21 cellular contexts compared by ENCODE assay signal in the genomic region with DNA sequence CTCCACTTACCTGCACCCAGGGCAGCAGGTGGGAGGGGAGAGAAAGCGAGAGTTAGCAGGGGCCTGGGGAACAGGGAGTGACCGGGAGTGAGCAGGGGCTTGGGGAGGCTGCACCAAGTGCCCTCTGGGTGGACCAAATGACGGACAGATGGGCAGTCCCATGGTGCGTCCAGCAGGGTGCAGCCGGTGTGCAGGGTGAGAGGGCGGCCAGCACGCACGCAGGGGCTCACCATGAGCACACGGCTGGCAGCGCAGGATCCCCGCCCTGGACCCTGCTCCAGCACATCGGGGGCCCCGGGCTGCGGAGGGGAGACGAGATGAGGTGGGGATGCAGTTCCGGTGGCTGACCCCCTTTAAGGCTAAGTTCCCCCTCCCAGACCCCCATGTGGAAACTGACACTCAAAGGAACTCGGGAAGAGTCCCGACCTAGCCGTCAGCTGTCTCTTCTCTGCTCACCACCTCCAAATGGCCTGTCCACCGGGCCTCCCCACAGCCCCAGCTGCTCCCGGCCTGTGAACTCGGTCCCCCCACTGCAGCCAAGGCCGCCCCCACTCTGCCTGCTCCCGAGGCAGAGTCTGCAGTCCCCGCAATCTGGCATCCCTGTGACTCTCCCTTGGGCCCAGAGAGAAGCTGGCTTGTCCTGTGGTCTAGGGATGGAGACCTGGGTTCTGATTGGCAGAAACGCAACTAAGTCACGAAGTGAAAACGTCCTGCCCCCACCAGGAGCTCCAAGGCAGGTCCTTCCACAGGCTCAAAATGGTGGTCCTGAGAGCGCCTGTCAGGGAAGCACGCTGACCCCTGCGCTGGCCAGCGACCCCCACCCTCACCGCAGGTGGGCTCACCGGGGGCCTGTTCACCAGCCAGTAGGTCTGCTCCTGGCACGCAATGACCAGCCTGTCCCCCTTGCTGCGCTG. TPM values are rescaled to one million over a fixed set of nuclear protein-coding genes. Genes with fewer than 3 reads are reported as not detected.
DNase-seq lines count a peak whose midpoint lies in the region; ATAC-seq, FAIRE-seq and TF ChIP-seq lines count a peak whose summit lies in the region.
"Had no signal": no experiment of that assay in that cellular context is flagged by ENCODE, and none has a peak within 500 bp of the region (broad histone marks: within the 10 kb centered on the region; RNA-seq: fewer than 3 reads in every experiment).

No MANE protein-coding gene starts in this region.

- in situ Hi-C loops in HepG2 (cut with HindIII; ENCODE audit: extremely low pct_ligation_motif_present, low pct_unique_long_range_greater_than_20kb), result loop anchor here (5.0 kb wide), 1 partner anchor 89 kb away; no protein-coding TSS in a partner anchor

- H3K4me1 Mint-ChIP-seq in Calu3 (ENCODE audit: low read depth, unreplicated experiment), result peaks cover 12% of the 10 kb centered on the region

- H3K27me3 ChIP-seq in SJCRH30 (no peaks in the 10 kb centered on the region), HepG2 (ENCODE audit: control insufficient read depth in 1 of 2, insufficient read depth in 2 of 2, low read length in 2 of 2) (peaks cover 23 to 77% of the 10 kb centered on the region in 2 experiments; a peak in 4 of 5 replicates)

- intact Hi-C loops in Calu3 (cut with micrococcal nuclease; ENCODE audit: unreplicated experiment) (no loop called here), HepG2 (cut with micrococcal nuclease; ENCODE audit: unreplicated experiment) (loop anchor here (1.0 kb wide), 1 partner anchor 89 kb away; no protein-coding TSS in a partner anchor)

- H3K4me2 ChIP-seq in A549 (peak overlapping the region; percentile 33), HepG2 (ENCODE audit: low read depth, low read length) (peak overlapping the region; percentile 53)
- H3K4me2 ChIP-seq: BLaER1 treated with 17β-estradiol and CSF1 and Interleukin-3, amounts not matched to agents 10 nM and 100 nM; PC-9; SK-N-SH had no signal

- DNase-seq in A549 (ENCODE audit: low read depth in 1 of 2, low spot score in 1 of 2) (no peak), Calu3 (no peak), SJCRH30 (no peak), HepG2 (ENCODE audit: low spot score) (peak; percentile 30), omental fat pad (ENCODE audit: low spot score) (no peak), NCI-H2081 (lab: John Stamatoyannopoulos, UW) (no peak), retina (no peak)
- DNase-seq: CD8-positive, alpha-beta memory T cell; DND-41; H9; NCI-H1105; NCI-H2081 treated with DMSO at 0.1 percent for 48 hours; NCI-H2227 treated with DMSO at 0.1 percent for 48 hours; NCI-H510A treated with DMSO at 0.1 percent for 48 hours; SK-N-SH had no signal

- H4K20me1 ChIP-seq in HepG2 (ENCODE audit: insufficient read depth, low read length), result no peaks in the 10 kb centered on the region

- no peaks in the 10 kb centered on the region for H3K79me2 ChIP-seq in HepG2 (ENCODE audit: insufficient read depth, low read length)

- TF ChIP-seq RAD21 in A549 (conservative IDR thresholded peaks at IDR 0.05 in 1 of 2, IDR thresholded peaks at IDR 0.05 in 1 of 2), result no peak
- TF ChIP-seq RAD21 in HepG2 (CRISPR knock-in tag; IDR thresholded peaks at IDR 0.05), result peak; percentile 82

- H3K9me3 ChIP-seq in A549 (no peaks in the 10 kb centered on the region), SJCRH30 (replicated peaks) (no peaks in the 10 kb centered on the region), HepG2 (ENCODE audit: low read length) (no peaks in the 10 kb centered on the region)
- H3K9me3 ChIP-seq: BLaER1 treated with 17β-estradiol and CSF1 and Interleukin-3, amounts not matched to agents 10 nM and 100 nM; SK-N-SH had no signal

- ATAC-seq in A549 (peak in 1 of 2 experiments; percentile 28; a peak in 4 of 6 replicates), HepG2 (peak; percentile 80), GM19351 (IDR thresholded peaks at IDR 0.05; ENCODE audit: unreplicated experiment) (no peak), omental fat pad (ENCODE audit: low FRiP score) (no peak)

- TF ChIP-seq EP300 in A549 (IDR thresholded peaks at IDR 0.05) (no peak), HepG2 (IDR thresholded peaks at IDR 0.05; ENCODE audit: low read depth in 2 of 2, low read length in 2 of 2) (no peak), HepG2 (CRISPR knock-in tag; IDR thresholded peaks at IDR 0.05; ENCODE audit: borderline replicate concordance) (no peak)

- H3K27ac ChIP-seq in A549 (peak overlapping the region in 1 of 2 experiments; percentile 57; a peak in 2 of 6 replicates), SJCRH30 (no peak overlapping the region), HepG2 (ENCODE audit: extremely low read length, insufficient read depth, low read length) (no peak overlapping the region)
- H3K27ac ChIP-seq: BLaER1 treated with 17β-estradiol and CSF1 and Interleukin-3, amounts not matched to agents 10 nM and 100 nM; PC-9 had no signal

- no peak overlapping the region for H2AFZ ChIP-seq in HepG2 (ENCODE audit: low read length)
- H2AFZ ChIP-seq: PC-9 had no signal

- H3K4me1 ChIP-seq in A549 (peaks cover 25% of the 10 kb centered on the region), SJCRH30 (no peaks in the 10 kb centered on the region; the same call in 1 of the 2 replicates), HepG2 (ENCODE audit: insufficient read depth, low read length) (peaks cover 49% of the 10 kb centered on the region)

- H3K27me3 Mint-ChIP-seq in Calu3 (ENCODE audit: unreplicated experiment), result peaks cover 31% of the 10 kb centered on the region

- peaks cover 6% of the 10 kb centered on the region for H3K36me3 Mint-ChIP-seq in Calu3 (ENCODE audit: insufficient read depth, unreplicated experiment)
- H3K36me3 Mint-ChIP-seq: IgD-negative memory B cell had no signal

- CTCF ChIA-PET in A549 (lab: Yijun Ruan, JAX) (no interaction called here), Calu3 (lab: Charles Lee) (no interaction called here), HepG2 (lab: Yijun Ruan, JAX; ENCODE audit: low intra/inter-chr PET ratio, low total read pairs) (interaction anchor here (1.9 kb wide), 1 partner anchor 89 kb away, joined by 8 read pairs; no protein-coding TSS in a partner anchor)

- TF ChIP-seq CTCF in A549 (IDR thresholded peaks at IDR 0.05), result no peak
- no peak for TF ChIP-seq CTCF in Calu3 (IDR thresholded peaks at IDR 0.05; ENCODE audit: unreplicated experiment)
- TF ChIP-seq CTCF in HepG2 (CRISPR knock-in tag; IDR thresholded peaks at IDR 0.05), result peak; percentile 78
- TF ChIP-seq CTCF in omental fat pad (IDR thresholded peaks at IDR 0.05), result no peak

- H3K27ac Mint-ChIP-seq in Calu3 (ENCODE audit: unreplicated experiment), result no peak overlapping the region
- H3K27ac Mint-ChIP-seq: H9, IgD-negative memory B cell had no signal

- no peaks in the 10 kb centered on the region for H3K36me3 ChIP-seq in SJCRH30
- H3K36me3 ChIP-seq in HepG2 (replicated peaks in 1 of 2; ENCODE audit: control insufficient read depth in 1 of 2, insufficient read depth in 2 of 2, low read length in 2 of 2), result no peaks in the 10 kb centered on the region
- H3K36me3 ChIP-seq: BLaER1 treated with 17β-estradiol and CSF1 and Interleukin-3, amounts not matched to agents 10 nM and 100 nM had no signal

- no TSS peak for BruUV-seq in Calu3 (replicated peaks; lab: Mats Ljungman, UMichigan)
- no TSS peak for BruUV-seq in HepG2 (replicated peaks; lab: Mats Ljungman, UMichigan)

- no peak overlapping the region for H3K9ac ChIP-seq in HepG2 (ENCODE audit: insufficient read depth, low read depth, low read length)
- H3K9ac ChIP-seq: BLaER1 treated with 17β-estradiol and CSF1 and Interleukin-3, amounts not matched to agents 10 nM and 100 nM; SK-N-SH had no signal

- H3K9me3 Mint-ChIP-seq in Calu3 (ENCODE audit: low read depth, unreplicated experiment), result no peaks in the 10 kb centered on the region
- H3K9me3 Mint-ChIP-seq: CD8-positive, alpha-beta memory T cell; H9; IgD-negative memory B cell had no signal

- no peak for TF ChIP-seq POLR2A in A549 (IDR thresholded peaks at IDR 0.05; ENCODE audit: low read length)
- TF ChIP-seq POLR2A in HepG2 (IDR thresholded peaks at IDR 0.05; ENCODE audit: insufficient read depth in 1 of 2, low read depth in 2 of 2, low read length in 2 of 2), result no peak

- FAIRE-seq in A549 (lab: Jason Lieb, UNC) (no peak), HepG2 (lab: Jason Lieb, UNC) (no peak)
- FAIRE-seq: HTR-8/SVneo had no signal

- 79% methylated on average over 21 of the region's 36 CpGs for WGBS in A549 (ENCODE audit: missing lambda C conversion rate)
- 23% methylated on average over 9 of the region's 36 CpGs for whole genome bisulfite sequencing in HepG2 (ENCODE audit: low lambda C conversion rate)

- POLR2A ChIA-PET in A549 (lab: Yijun Ruan, JAX), result no interaction called here
- POLR2A ChIA-PET in HepG2 (lab: Yijun Ruan, JAX), result no interaction called here

- H3K4me3 ChIP-seq in A549 (no peak overlapping the region), SJCRH30 (0 out of 2 replicates have a peak overlapping the region, but pooled peaks have one; percentile 15), HepG2 (replicated peaks in 1 of 3; ENCODE audit: insufficient read depth in 1 of 3, low read depth in 2 of 3, low read length in 3 of 3) (peak overlapping the region in 1 of 3 experiments; percentile 42; a peak in 1 of 6 replicates)
- H3K4me3 ChIP-seq: BLaER1 treated with 17β-estradiol and CSF1 and Interleukin-3, amounts not matched to agents 10 nM and 100 nM; PC-9 had no signal

- peak overlapping the region; percentile 15 for H3K4me3 Mint-ChIP-seq in Calu3 (ENCODE audit: low read depth, unreplicated experiment)
- H3K4me3 Mint-ChIP-seq: CD8-positive, alpha-beta memory T cell had no signal

RNA-seq across cellular contexts. Expression of a gene that starts 2.9 kb away (rescaled TPM):
- 2.1 and 2.6 TPM in 2 replicates for polyA plus RNA-seq in A549 (2011; rRNA removed)
- 3.4 and 4.4 TPM in 2 replicates for polyA plus RNA-seq in A549 (2012; cell fraction: cytosol; rRNA removed)
- polyA plus RNA-seq in A549 (2012; cell fraction: nucleus; rRNA removed), result 48.3 and 51.7 TPM in 2 replicates
- polyA plus RNA-seq in A549 (2017; fragmentation: RNase III; extraction: RNeasy Plus Mini Kit Qiagen cat#74134 plus additional on column Dnase treatment), result 4.2 to 6.7 TPM (median 5.3 TPM) in 3 replicates
- polyA minus RNA-seq in A549 (2011; rRNA and poly(A)+ RNA removed), result 1.2 and 1.4 TPM in 2 replicates
- total RNA-seq in Calu3 (2022), result 0.85 and 1.7 TPM in 2 replicates
- not detected in 2 replicates for total RNA-seq in SJCRH30 (2014; rRNA removed; shearing (Covaris generic))
- not detected in 2 replicates for total RNA-seq in HepG2 (2016; rRNA removed; fragmentation: Illumina TruSeq; extraction: Trizol)
- not detected in 2 replicates for total RNA-seq in HepG2 (2016; cell fraction: cytosol; rRNA removed; fragmentation: Illumina TruSeq; extraction: Trizol; ENCODE audit: low read depth)
- not detected in 2 replicates for total RNA-seq in HepG2 (2016; cell fraction: insoluble cytoplasmic fraction; rRNA removed; fragmentation: Illumina TruSeq; extraction: Trizol)
- not detected in 2 replicates for total RNA-seq in HepG2 (2016; cell fraction: membrane; rRNA removed; fragmentation: Illumina TruSeq; extraction: Trizol)
- total RNA-seq in HepG2 (2016; cell fraction: nucleus; rRNA removed; fragmentation: Illumina TruSeq; extraction: Trizol), result not detected in 2 replicates
- polyA plus RNA-seq in HepG2 (2011; rRNA removed), result 0.11 and 0.24 TPM in 2 replicates
- 0.03 TPM in 2 replicates for polyA plus RNA-seq in HepG2 (2011; cell fraction: cytosol; rRNA removed)
- 3.2 and 3.4 TPM in 2 replicates for polyA plus RNA-seq in HepG2 (2011; cell fraction: nucleus; rRNA removed)
- polyA plus RNA-seq in HepG2 (2012), result 0.09 TPM in 2 replicates
- not detected in 2 replicates for polyA plus RNA-seq in HepG2 (2016; cell fraction: cytosol; fragmentation: Illumina TruSeq; extraction: Trizol; ENCODE audit: low read depth)
- polyA plus RNA-seq in HepG2 (2016; cell fraction: insoluble cytoplasmic fraction; fragmentation: Illumina TruSeq; extraction: Trizol; ENCODE audit: low read depth), result not detected in 2 replicates
- polyA plus RNA-seq in HepG2 (2016; cell fraction: membrane; fragmentation: Illumina TruSeq; extraction: Trizol; ENCODE audit: low read depth), result not detected in 2 replicates
- polyA plus RNA-seq in HepG2 (2016; cell fraction: nucleus; fragmentation: Illumina TruSeq; extraction: Trizol; ENCODE audit: insufficient read depth, low read depth), result not detected in 2 replicates
- polyA minus RNA-seq in HepG2 (2011; rRNA and poly(A)+ RNA removed; ENCODE audit: low replicate concordance), result not detected in 2 replicates
- polyA minus RNA-seq in HepG2 (2011; cell fraction: cytosol; rRNA and poly(A)+ RNA removed), result not detected in 2 replicates
- 0.25 and 0.26 TPM in 2 replicates for polyA minus RNA-seq in HepG2 (2011; cell fraction: nucleus; rRNA and poly(A)+ RNA removed)
- total RNA-seq in omental fat pad, result 10 to 100 TPM in 2 of 4 donors, 1 to 10 TPM in 2; 5.0 to 23.5 (median 13.8) TPM
- total RNA-seq: PC-9 had no signal
- polyA plus RNA-seq: CD8-positive, alpha-beta memory T cell; IgD-negative memory B cell had no signal

RNA-seq across cellular contexts. Expression of a gene that starts 7.5 kb away (rescaled TPM):
- polyA plus RNA-seq in A549 (2011; rRNA removed) (0.82 and 1.1 TPM in 2 replicates), A549 (2017; fragmentation: RNase III; extraction: RNeasy Plus Mini Kit Qiagen cat#74134 plus additional on column Dnase treatment) (1.3 to 1.9 TPM (median 1.4 TPM) in 3 replicates), HepG2 (2011; rRNA removed) (0.48 and 0.63 TPM in 2 replicates)
- 2.8 and 3.7 TPM in 2 replicates for polyA plus RNA-seq in A549 (2012; cell fraction: cytosol; rRNA removed)
- 5.4 and 5.6 TPM in 2 replicates for polyA plus RNA-seq in A549 (2012; cell fraction: nucleus; rRNA removed)
- 0.83 and 0.97 TPM in 2 replicates for polyA minus RNA-seq in A549 (2011; rRNA and poly(A)+ RNA removed)
- total RNA-seq in Calu3 (2022) (0.29 TPM in 1 of 2 replicates, not detected in the other), HepG2 (2016; rRNA removed; fragmentation: Illumina TruSeq; extraction: Trizol) (0.24 TPM in 1 of 2 replicates, not detected in the other), omental fat pad (10 to 100 TPM in 1 of 4 donors, 1 to 10 TPM in 2, not detected in 1; 2.3 to 12.2 (median 5.9) TPM)
- total RNA-seq in SJCRH30 (2014; rRNA removed; shearing (Covaris generic)), result not detected in 2 replicates
- 0.26 and 0.61 TPM in 2 replicates for total RNA-seq in HepG2 (2016; cell fraction: cytosol; rRNA removed; fragmentation: Illumina TruSeq; extraction: Trizol; ENCODE audit: low read depth)
- total RNA-seq in HepG2 (2016; cell fraction: insoluble cytoplasmic fraction; rRNA removed; fragmentation: Illumina TruSeq; extraction: Trizol), result 0.11 TPM in 1 of 2 replicates, not detected in the other
- 0.21 and 0.31 TPM in 2 replicates for total RNA-seq in HepG2 (2016; cell fraction: membrane; rRNA removed; fragmentation: Illumina TruSeq; extraction: Trizol)
- not detected in 2 replicates for total RNA-seq in HepG2 (2016; cell fraction: nucleus; rRNA removed; fragmentation: Illumina TruSeq; extraction: Trizol)
- polyA plus RNA-seq in HepG2 (2011; cell fraction: cytosol; rRNA removed), result 0.33 and 0.58 TPM in 2 replicates
- polyA plus RNA-seq in HepG2 (2011; cell fraction: nucleus; rRNA removed), result 3.2 and 3.7 TPM in 2 replicates
- polyA plus RNA-seq in HepG2 (2012), result 0.17 and 0.36 TPM in 2 replicates
- polyA plus RNA-seq in HepG2 (2016; cell fraction: cytosol; fragmentation: Illumina TruSeq; extraction: Trizol; ENCODE audit: low read depth), result 0.16 TPM in 1 of 2 replicates, not detected in the other
- polyA plus RNA-seq in HepG2 (2016; cell fraction: insoluble cytoplasmic fraction; fragmentation: Illumina TruSeq; extraction: Trizol; ENCODE audit: low read depth), result not detected in 2 replicates
- polyA plus RNA-seq in HepG2 (2016; cell fraction: membrane; fragmentation: Illumina TruSeq; extraction: Trizol; ENCODE audit: low read depth), result not detected in 2 replicates
- not detected in 2 replicates for polyA plus RNA-seq in HepG2 (2016; cell fraction: nucleus; fragmentation: Illumina TruSeq; extraction: Trizol; ENCODE audit: insufficient read depth, low read depth)
- not detected in 2 replicates for polyA minus RNA-seq in HepG2 (2011; rRNA and poly(A)+ RNA removed; ENCODE audit: low replicate concordance)
- polyA minus RNA-seq in HepG2 (2011; cell fraction: cytosol; rRNA and poly(A)+ RNA removed), result not detected in 2 replicates
- polyA minus RNA-seq in HepG2 (2011; cell fraction: nucleus; rRNA and poly(A)+ RNA removed), result 0.50 TPM in 1 of 2 replicates, not detected in the other
- total RNA-seq: CD8-positive, alpha-beta memory T cell; PC-9 had no signal
- polyA plus RNA-seq: CD8-positive, alpha-beta memory T cell; IgD-negative memory B cell had no signal

RNA-seq across cellular contexts. Expression of a gene that starts 10.1 kb away (rescaled TPM):
- polyA plus RNA-seq in A549 (2011; rRNA removed) (0.21 and 0.45 TPM in 2 replicates), A549 (2017; fragmentation: RNase III; extraction: RNeasy Plus Mini Kit Qiagen cat#74134 plus additional on column Dnase treatment) (0.42 to 0.82 TPM (median 0.52 TPM) in 3 replicates), HepG2 (2011; rRNA removed) (1.9 and 2.9 TPM in 2 replicates)
- 0.35 and 0.46 TPM in 2 replicates for polyA plus RNA-seq in A549 (2012; cell fraction: cytosol; rRNA removed)
- 4.7 and 5.2 TPM in 2 replicates for polyA plus RNA-seq in A549 (2012; cell fraction: nucleus; rRNA removed)
- 0.15 TPM in 1 of 2 replicates, not detected in the other for polyA minus RNA-seq in A549 (2011; rRNA and poly(A)+ RNA removed)
- total RNA-seq in Calu3 (2022) (0.71 TPM in 1 of 2 replicates, not detected in the other), HepG2 (2016; rRNA removed; fragmentation: Illumina TruSeq; extraction: Trizol) (0.35 and 0.60 TPM in 2 replicates), omental fat pad (1 to 10 TPM in 3 of 4 donors, not detected in 1; 1.5 to 5.3 (median 2.7) TPM)
- total RNA-seq in SJCRH30 (2014; rRNA removed; shearing (Covaris generic)), result 0.18 and 0.38 TPM in 2 replicates
- total RNA-seq in HepG2 (2016; cell fraction: cytosol; rRNA removed; fragmentation: Illumina TruSeq; extraction: Trizol; ENCODE audit: low read depth), result not detected in 2 replicates
- 0.50 TPM in 1 of 2 replicates, not detected in the other for total RNA-seq in HepG2 (2016; cell fraction: insoluble cytoplasmic fraction; rRNA removed; fragmentation: Illumina TruSeq; extraction: Trizol)
- total RNA-seq in HepG2 (2016; cell fraction: membrane; rRNA removed; fragmentation: Illumina TruSeq; extraction: Trizol), result not detected in 2 replicates
- total RNA-seq in HepG2 (2016; cell fraction: nucleus; rRNA removed; fragmentation: Illumina TruSeq; extraction: Trizol), result 0.81 and 1.0 TPM in 2 replicates
- 1.2 and 1.4 TPM in 2 replicates for polyA plus RNA-seq in HepG2 (2011; cell fraction: cytosol; rRNA removed)
- 10.2 and 14.0 TPM in 2 replicates for polyA plus RNA-seq in HepG2 (2011; cell fraction: nucleus; rRNA removed)
- polyA plus RNA-seq in HepG2 (2012), result 0.63 and 1.1 TPM in 2 replicates
- polyA plus RNA-seq in HepG2 (2016; cell fraction: cytosol; fragmentation: Illumina TruSeq; extraction: Trizol; ENCODE audit: low read depth), result not detected in 2 replicates
- polyA plus RNA-seq in HepG2 (2016; cell fraction: insoluble cytoplasmic fraction; fragmentation: Illumina TruSeq; extraction: Trizol; ENCODE audit: low read depth), result not detected in 2 replicates
- not detected in 2 replicates for polyA plus RNA-seq in HepG2 (2016; cell fraction: membrane; fragmentation: Illumina TruSeq; extraction: Trizol; ENCODE audit: low read depth)
- polyA plus RNA-seq in HepG2 (2016; cell fraction: nucleus; fragmentation: Illumina TruSeq; extraction: Trizol; ENCODE audit: insufficient read depth, low read depth), result 1.8 and 2.1 TPM in 2 replicates
- 1.3 TPM in 1 of 2 replicates, not detected in the other for polyA minus RNA-seq in HepG2 (2011; rRNA and poly(A)+ RNA removed; ENCODE audit: low replicate concordance)
- polyA minus RNA-seq in HepG2 (2011; cell fraction: cytosol; rRNA and poly(A)+ RNA removed), result not detected in 2 replicates
- polyA minus RNA-seq in HepG2 (2011; cell fraction: nucleus; rRNA and poly(A)+ RNA removed), result 0.99 TPM in 1 of 2 replicates, not detected in the other
- total RNA-seq: CD8-positive, alpha-beta memory T cell; G401; PC-9 had no signal
- polyA plus RNA-seq: CD8-positive, alpha-beta memory T cell; IgD-negative memory B cell had no signal

RNA-seq across cellular contexts. Expression of a gene that starts 38.3 kb away (rescaled TPM):
- 25.6 and 27.4 TPM in 2 replicates for polyA plus RNA-seq in A549 (2011; rRNA removed)
- 29.6 and 39.0 TPM in 2 replicates for polyA plus RNA-seq in A549 (2012; cell fraction: cytosol; rRNA removed)
- polyA plus RNA-seq in A549 (2012; cell fraction: nucleus; rRNA removed), result 68.8 and 72.2 TPM in 2 replicates
- polyA plus RNA-seq in A549 (2017; fragmentation: RNase III; extraction: RNeasy Plus Mini Kit Qiagen cat#74134 plus additional on column Dnase treatment), result 52.3 to 54.9 TPM (median 53.3 TPM) in 3 replicates
- polyA minus RNA-seq in A549 (2011; rRNA and poly(A)+ RNA removed), result 16.2 and 22.4 TPM in 2 replicates
- 118 and 130 TPM in 2 replicates for total RNA-seq in Calu3 (2022)
- 28.3 and 28.9 TPM in 2 replicates for total RNA-seq in SJCRH30 (2014; rRNA removed; shearing (Covaris generic))
- total RNA-seq in HepG2 (2016; rRNA removed; fragmentation: Illumina TruSeq; extraction: Trizol), result 15.5 and 29.2 TPM in 2 replicates
- total RNA-seq in HepG2 (2016; cell fraction: cytosol; rRNA removed; fragmentation: Illumina TruSeq; extraction: Trizol; ENCODE audit: low read depth), result 11.6 and 13.4 TPM in 2 replicates
- total RNA-seq in HepG2 (2016; cell fraction: insoluble cytoplasmic fraction; rRNA removed; fragmentation: Illumina TruSeq; extraction: Trizol), result 15.3 and 31.7 TPM in 2 replicates
- total RNA-seq in HepG2 (2016; cell fraction: membrane; rRNA removed; fragmentation: Illumina TruSeq; extraction: Trizol), result 31.9 and 37.8 TPM in 2 replicates
- total RNA-seq in HepG2 (2016; cell fraction: nucleus; rRNA removed; fragmentation: Illumina TruSeq; extraction: Trizol), result 27.3 and 30.0 TPM in 2 replicates
- 34.4 and 40.2 TPM in 2 replicates for polyA plus RNA-seq in HepG2 (2011; rRNA removed)
- 26.3 and 36.7 TPM in 2 replicates for polyA plus RNA-seq in HepG2 (2011; cell fraction: cytosol; rRNA removed)
- 59.9 and 63.5 TPM in 2 replicates for polyA plus RNA-seq in HepG2 (2011; cell fraction: nucleus; rRNA removed)
- polyA plus RNA-seq in HepG2 (2012), result 41.7 and 43.9 TPM in 2 replicates
- 14.9 and 22.9 TPM in 2 replicates for polyA plus RNA-seq in HepG2 (2016; cell fraction: cytosol; fragmentation: Illumina TruSeq; extraction: Trizol; ENCODE audit: low read depth)
- 19.9 and 25.2 TPM in 2 replicates for polyA plus RNA-seq in HepG2 (2016; cell fraction: insoluble cytoplasmic fraction; fragmentation: Illumina TruSeq; extraction: Trizol; ENCODE audit: low read depth)
- 32.6 and 36.0 TPM in 2 replicates for polyA plus RNA-seq in HepG2 (2016; cell fraction: membrane; fragmentation: Illumina TruSeq; extraction: Trizol; ENCODE audit: low read depth)
- polyA plus RNA-seq in HepG2 (2016; cell fraction: nucleus; fragmentation: Illumina TruSeq; extraction: Trizol; ENCODE audit: insufficient read depth, low read depth), result 60.5 and 64.6 TPM in 2 replicates
- 12.9 and 44.2 TPM in 2 replicates for polyA minus RNA-seq in HepG2 (2011; rRNA and poly(A)+ RNA removed; ENCODE audit: low replicate concordance)
- polyA minus RNA-seq in HepG2 (2011; cell fraction: cytosol; rRNA and poly(A)+ RNA removed), result 18.8 and 24.3 TPM in 2 replicates
- polyA minus RNA-seq in HepG2 (2011; cell fraction: nucleus; rRNA and poly(A)+ RNA removed), result 14.2 and 16.0 TPM in 2 replicates
- total RNA-seq in omental fat pad, result 100 to 1,000 TPM in 1 of 4 donors, 10 to 100 TPM in 3; 48.5 to 119 (median 69.3) TPM

RNA-seq across cellular contexts. Expression of a gene that starts 43.6 kb away (rescaled TPM):
- 34.5 and 51.6 TPM in 2 replicates for polyA plus RNA-seq in A549 (2011; rRNA removed)
- 45.9 and 55.0 TPM in 2 replicates for polyA plus RNA-seq in A549 (2012; cell fraction: cytosol; rRNA removed)
- polyA plus RNA-seq in A549 (2012; cell fraction: nucleus; rRNA removed), result 80.6 and 110 TPM in 2 replicates
- 64.5 to 67.6 TPM (median 65.3 TPM) in 3 replicates for polyA plus RNA-seq in A549 (2017; fragmentation: RNase III; extraction: RNeasy Plus Mini Kit Qiagen cat#74134 plus additional on column Dnase treatment)
- 18.3 and 19.5 TPM in 2 replicates for polyA minus RNA-seq in A549 (2011; rRNA and poly(A)+ RNA removed)
- total RNA-seq in Calu3 (2022), result 74.6 and 79.3 TPM in 2 replicates
- total RNA-seq in SJCRH30 (2014; rRNA removed; shearing (Covaris generic)), result 38.0 and 47.4 TPM in 2 replicates
- 37.3 and 56.9 TPM in 2 replicates for total RNA-seq in HepG2 (2016; rRNA removed; fragmentation: Illumina TruSeq; extraction: Trizol)
- 25.5 and 29.1 TPM in 2 replicates for total RNA-seq in HepG2 (2016; cell fraction: cytosol; rRNA removed; fragmentation: Illumina TruSeq; extraction: Trizol; ENCODE audit: low read depth)
- 43.9 and 57.2 TPM in 2 replicates for total RNA-seq in HepG2 (2016; cell fraction: insoluble cytoplasmic fraction; rRNA removed; fragmentation: Illumina TruSeq; extraction: Trizol)
- 16.2 and 21.8 TPM in 2 replicates for total RNA-seq in HepG2 (2016; cell fraction: membrane; rRNA removed; fragmentation: Illumina TruSeq; extraction: Trizol)
- 54.3 and 62.8 TPM in 2 replicates for total RNA-seq in HepG2 (2016; cell fraction: nucleus; rRNA removed; fragmentation: Illumina TruSeq; extraction: Trizol)
- polyA plus RNA-seq in HepG2 (2011; rRNA removed), result 48.7 and 49.0 TPM in 2 replicates
- polyA plus RNA-seq in HepG2 (2011; cell fraction: cytosol; rRNA removed), result 15.2 and 20.9 TPM in 2 replicates
- 310 and 328 TPM in 2 replicates for polyA plus RNA-seq in HepG2 (2011; cell fraction: nucleus; rRNA removed)
- 47.0 and 48.8 TPM in 2 replicates for polyA plus RNA-seq in HepG2 (2012)
- 11.6 and 12.4 TPM in 2 replicates for polyA plus RNA-seq in HepG2 (2016; cell fraction: cytosol; fragmentation: Illumina TruSeq; extraction: Trizol; ENCODE audit: low read depth)
- polyA plus RNA-seq in HepG2 (2016; cell fraction: insoluble cytoplasmic fraction; fragmentation: Illumina TruSeq; extraction: Trizol; ENCODE audit: low read depth), result 45.6 and 50.0 TPM in 2 replicates
- 10.2 and 11.6 TPM in 2 replicates for polyA plus RNA-seq in HepG2 (2016; cell fraction: membrane; fragmentation: Illumina TruSeq; extraction: Trizol; ENCODE audit: low read depth)
- polyA plus RNA-seq in HepG2 (2016; cell fraction: nucleus; fragmentation: Illumina TruSeq; extraction: Trizol; ENCODE audit: insufficient read depth, low read depth), result 113 and 119 TPM in 2 replicates
- polyA minus RNA-seq in HepG2 (2011; rRNA and poly(A)+ RNA removed; ENCODE audit: low replicate concordance), result 17.1 and 19.6 TPM in 2 replicates
- polyA minus RNA-seq in HepG2 (2011; cell fraction: cytosol; rRNA and poly(A)+ RNA removed), result 6.7 and 10.6 TPM in 2 replicates
- 142 and 151 TPM in 2 replicates for polyA minus RNA-seq in HepG2 (2011; cell fraction: nucleus; rRNA and poly(A)+ RNA removed)
- 100 to 1,000 TPM in 1 of 4 donors, 10 to 100 TPM in 3; 52.7 to 115 (median 76.8) TPM for total RNA-seq in omental fat pad
